In the genomic region with DNA sequence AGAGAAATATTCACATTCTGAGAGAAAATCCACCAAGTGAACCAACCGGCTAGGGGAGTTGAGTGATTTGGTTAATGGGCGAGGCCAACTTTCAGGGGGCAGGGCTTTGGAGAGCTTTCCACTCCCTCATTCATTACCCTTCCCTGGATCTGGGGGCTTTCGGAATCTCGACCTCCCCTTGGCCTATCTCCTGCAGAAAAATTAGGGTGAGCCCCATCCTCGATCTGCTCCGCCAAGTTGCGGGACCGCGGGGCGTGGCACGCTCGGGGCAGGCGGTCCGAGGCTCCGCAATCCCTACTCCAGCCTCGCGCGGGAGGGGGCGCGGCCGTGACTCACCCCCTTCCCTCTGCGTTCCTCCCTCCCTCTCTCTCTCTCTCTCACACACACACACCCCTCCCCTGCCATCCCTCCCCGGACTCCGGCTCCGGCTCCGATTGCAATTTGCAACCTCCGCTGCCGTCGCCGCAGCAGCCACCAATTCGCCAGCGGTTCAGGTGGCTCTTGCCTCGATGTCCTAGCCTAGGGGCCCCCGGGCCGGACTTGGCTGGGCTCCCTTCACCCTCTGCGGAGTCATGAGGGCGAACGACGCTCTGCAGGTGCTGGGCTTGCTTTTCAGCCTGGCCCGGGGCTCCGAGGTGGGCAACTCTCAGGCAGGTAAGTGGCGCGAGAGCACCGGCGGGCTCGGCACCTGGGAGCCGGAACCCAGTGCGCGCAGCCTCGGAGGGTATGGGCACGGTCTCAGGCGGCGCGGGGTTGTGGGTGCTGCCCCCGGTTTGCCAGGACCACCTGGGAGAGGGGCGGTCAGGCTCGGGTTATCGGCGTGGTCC, we compare ENCODE assay signal across 1 cellular context.
TF ChIP-seq lines count a peak whose summit lies in the region.

TSS of gene ERBB3 (plus strand) at position 437 of the 827 bp plus-strand sequence. CDS start at position 573, 136 bp downstream.

TF ChIP-seq in K562, 482 proteins besides CTCF, POLR2A, EP300 and RAD21 (continued from another document and continues in another):
- TF ChIP-seq RERE (CRISPR knock-in tag; IDR thresholded peaks at IDR 0.05; ENCODE audit: borderline replicate concordance): no peak
- peak; percentile 29 for TF ChIP-seq POLR2B (IDR thresholded peaks at IDR 0.05; ENCODE audit: low read depth, partially characterized antibody)
- peak; percentile 78 for TF ChIP-seq SMARCA4 (IDR thresholded peaks at IDR 0.05)
- TF ChIP-seq ZNF695 (CRISPR knock-in tag; IDR thresholded peaks at IDR 0.05): no peak
- no peak for TF ChIP-seq ZBTB26 (CRISPR knock-in tag; IDR thresholded peaks at IDR 0.05)
- TF ChIP-seq SNRNP70 (optimal IDR thresholded peaks at IDR 0.05; ENCODE audit: low read depth, low read length): no peak
- TF ChIP-seq RUNX1 (IDR thresholded peaks at IDR 0.05; ENCODE audit: low read depth): no peak
- no peak for TF ChIP-seq ZNF445 (CRISPR knock-in tag; IDR thresholded peaks at IDR 0.05; ENCODE audit: low read depth)
- no peak for TF ChIP-seq PATZ1 (CRISPR knock-in tag; IDR thresholded peaks at IDR 0.05; ENCODE audit: borderline replicate concordance)
- no peak for TF ChIP-seq ZNF449 (CRISPR knock-in tag; IDR thresholded peaks at IDR 0.05)
- peak; percentile 49; the same call in 1 of the 2 replicates for TF ChIP-seq ZNF282 (CRISPR knock-in tag; IDR thresholded peaks at IDR 0.05)
- TF ChIP-seq, protein P1, sequence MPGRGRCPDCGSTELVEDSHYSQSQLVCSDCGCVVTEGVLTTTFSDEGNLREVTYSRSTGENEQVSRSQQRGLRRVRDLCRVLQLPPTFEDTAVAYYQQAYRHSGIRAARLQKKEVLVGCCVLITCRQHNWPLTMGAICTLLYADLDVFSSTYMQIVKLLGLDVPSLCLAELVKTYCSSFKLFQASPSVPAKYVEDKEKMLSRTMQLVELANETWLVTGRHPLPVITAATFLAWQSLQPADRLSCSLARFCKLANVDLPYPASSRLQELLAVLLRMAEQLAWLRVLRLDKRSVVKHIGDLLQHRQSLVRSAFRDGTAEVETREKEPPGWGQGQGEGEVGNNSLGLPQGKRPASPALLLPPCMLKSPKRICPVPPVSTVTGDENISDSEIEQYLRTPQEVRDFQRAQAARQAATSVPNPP (IDR thresholded peaks at IDR 0.05; ENCODE audit: borderline replicate concordance, insufficient read depth, insufficient read length): no peak
- TF ChIP-seq CHCHD3 (CRISPR knock-in tag; IDR thresholded peaks at IDR 0.05): no peak
- no peak for TF ChIP-seq SAFB2 (IDR thresholded peaks at IDR 0.05; ENCODE audit: borderline replicate concordance, low read depth, low read length, severe bottlenecking)
- peak; percentile 33 for TF ChIP-seq MEIS2 (IDR thresholded peaks at IDR 0.05; ENCODE audit: partially characterized antibody)
- TF ChIP-seq KHSRP (IDR thresholded peaks at IDR 0.05): no peak
- peak; percentile 55 for TF ChIP-seq NEUROD1 (IDR thresholded peaks at IDR 0.05; ENCODE audit: borderline replicate concordance, low read depth, low read length, partially characterized antibody)
- no peak for TF ChIP-seq CBX5 (IDR thresholded peaks at IDR 0.05; ENCODE audit: borderline replicate concordance, low read depth)
- no peak for TF ChIP-seq KAT2B (IDR thresholded peaks at IDR 0.05; ENCODE audit: low read depth, low read length)
- TF ChIP-seq GATAD2B (IDR thresholded peaks at IDR 0.05; ENCODE audit: borderline replicate concordance): no peak
- TF ChIP-seq IRF1 (CRISPR knock-in tag; IDR thresholded peaks at IDR 0.05; ENCODE audit: borderline replicate concordance): no peak
- no peak for TF ChIP-seq STAT5A (IDR thresholded peaks at IDR 0.05; ENCODE audit: borderline replicate concordance, low read length)
- TF ChIP-seq MTA2 (IDR thresholded peaks at IDR 0.05; ENCODE audit: low read depth): no peak; the same call in 1 of the 2 replicates
- TF ChIP-seq ZNF263 (CRISPR knock-in tag; IDR thresholded peaks at IDR 0.05; ENCODE audit: borderline replicate concordance): no peak; the same call in none of the 2 replicates
- no peak for TF ChIP-seq ZNF707 (CRISPR knock-in tag; conservative IDR thresholded peaks at IDR 0.05)
- no peak for TF ChIP-seq TCF7 (IDR thresholded peaks at IDR 0.05; ENCODE audit: borderline replicate concordance)
- peak; percentile 66; the same call in 1 of the 2 replicates for TF ChIP-seq CHD2 (IDR thresholded peaks at IDR 0.05; ENCODE audit: low read depth, low read length)
- TF ChIP-seq CBX8 (IDR thresholded peaks at IDR 0.05; ENCODE audit: borderline replicate concordance, extremely low read depth, low read depth, low read length, poor library complexity, severe bottlenecking): no peak
- TF ChIP-seq, protein P2, sequence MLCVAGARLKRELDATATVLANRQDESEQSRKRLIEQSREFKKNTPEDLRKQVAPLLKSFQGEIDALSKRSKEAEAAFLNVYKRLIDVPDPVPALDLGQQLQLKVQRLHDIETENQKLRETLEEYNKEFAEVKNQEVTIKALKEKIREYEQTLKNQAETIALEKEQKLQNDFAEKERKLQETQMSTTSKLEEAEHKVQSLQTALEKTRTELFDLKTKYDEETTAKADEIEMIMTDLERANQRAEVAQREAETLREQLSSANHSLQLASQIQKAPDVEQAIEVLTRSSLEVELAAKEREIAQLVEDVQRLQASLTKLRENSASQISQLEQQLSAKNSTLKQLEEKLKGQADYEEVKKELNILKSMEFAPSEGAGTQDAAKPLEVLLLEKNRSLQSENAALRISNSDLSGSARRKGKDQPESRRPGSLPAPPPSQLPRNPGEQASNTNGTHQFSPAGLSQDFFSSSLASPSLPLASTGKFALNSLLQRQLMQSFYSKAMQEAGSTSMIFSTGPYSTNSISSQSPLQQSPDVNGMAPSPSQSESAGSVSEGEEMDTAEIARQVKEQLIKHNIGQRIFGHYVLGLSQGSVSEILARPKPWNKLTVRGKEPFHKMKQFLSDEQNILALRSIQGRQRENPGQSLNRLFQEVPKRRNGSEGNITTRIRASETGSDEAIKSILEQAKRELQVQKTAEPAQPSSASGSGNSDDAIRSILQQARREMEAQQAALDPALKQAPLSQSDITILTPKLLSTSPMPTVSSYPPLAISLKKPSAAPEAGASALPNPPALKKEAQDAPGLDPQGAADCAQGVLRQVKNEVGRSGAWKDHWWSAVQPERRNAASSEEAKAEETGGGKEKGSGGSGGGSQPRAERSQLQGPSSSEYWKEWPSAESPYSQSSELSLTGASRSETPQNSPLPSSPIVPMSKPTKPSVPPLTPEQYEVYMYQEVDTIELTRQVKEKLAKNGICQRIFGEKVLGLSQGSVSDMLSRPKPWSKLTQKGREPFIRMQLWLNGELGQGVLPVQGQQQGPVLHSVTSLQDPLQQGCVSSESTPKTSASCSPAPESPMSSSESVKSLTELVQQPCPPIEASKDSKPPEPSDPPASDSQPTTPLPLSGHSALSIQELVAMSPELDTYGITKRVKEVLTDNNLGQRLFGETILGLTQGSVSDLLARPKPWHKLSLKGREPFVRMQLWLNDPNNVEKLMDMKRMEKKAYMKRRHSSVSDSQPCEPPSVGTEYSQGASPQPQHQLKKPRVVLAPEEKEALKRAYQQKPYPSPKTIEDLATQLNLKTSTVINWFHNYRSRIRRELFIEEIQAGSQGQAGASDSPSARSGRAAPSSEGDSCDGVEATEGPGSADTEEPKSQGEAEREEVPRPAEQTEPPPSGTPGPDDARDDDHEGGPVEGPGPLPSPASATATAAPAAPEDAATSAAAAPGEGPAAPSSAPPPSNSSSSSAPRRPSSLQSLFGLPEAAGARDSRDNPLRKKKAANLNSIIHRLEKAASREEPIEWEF (CRISPR knock-in tag; IDR thresholded peaks at IDR 0.05): no peak
- no peak for TF ChIP-seq MTF1 (CRISPR knock-in tag; IDR thresholded peaks at IDR 0.05; ENCODE audit: borderline replicate concordance)
- no peak for TF ChIP-seq COPS2 (conservative IDR thresholded peaks at IDR 0.05)
